1 cellular context compared by ENCODE assay signal in genomic region chr21:38797470-38797869, GRCh38.
A peak's percentile ranks its signal among the peaks of the same experiment; 100 is the strongest.
TF ChIP-seq lines count a peak whose summit lies in the region.

No MANE protein-coding gene starts in this region.

TF ChIP-seq in HepG2, 621 proteins besides CTCF, POLR2A, EP300 and RAD21 (continued from another document and continues in another):
- TF ChIP-seq ELF3 (CRISPR knock-in tag; IDR thresholded peaks at IDR 0.05) (peak; percentile 97), ZNF547 (CRISPR knock-in tag; IDR thresholded peaks at IDR 0.05) (no peak), ZNF350 (CRISPR knock-in tag; IDR thresholded peaks at IDR 0.05; ENCODE audit: borderline replicate concordance, low read depth) (no peak), TP53 (CRISPR knock-in tag; conservative IDR thresholded peaks at IDR 0.05) (no peak), AKAP8 (CRISPR knock-in tag; IDR thresholded peaks at IDR 0.05) (no peak), MAFF (IDR thresholded peaks at IDR 0.05; ENCODE audit: low read depth, low read length) (peak; percentile 3; the same call in 1 of the 2 replicates), PRMT3 (CRISPR knock-in tag; IDR thresholded peaks at IDR 0.05; ENCODE audit: borderline replicate concordance, low read depth) (no peak), DBP (CRISPR knock-in tag; IDR thresholded peaks at IDR 0.05; ENCODE audit: not compliant biosample characterization) (no peak), POGZ (CRISPR knock-in tag; IDR thresholded peaks at IDR 0.05) (peak; percentile 55), FOXP4 (CRISPR knock-in tag; IDR thresholded peaks at IDR 0.05) (no peak), HOXA5 (CRISPR knock-in tag; IDR thresholded peaks at IDR 0.05) (no peak), SPEN (CRISPR knock-in tag; IDR thresholded peaks at IDR 0.05; ENCODE audit: low read depth) (peak; percentile 29; the same call in 1 of the 2 replicates), RXRB (CRISPR knock-in tag; IDR thresholded peaks at IDR 0.05; ENCODE audit: borderline replicate concordance) (peak; percentile 46; the same call in 1 of the 2 replicates), ZNF225 (CRISPR knock-in tag; IDR thresholded peaks at IDR 0.05) (no peak), SP5 (CRISPR knock-in tag; IDR thresholded peaks at IDR 0.05; ENCODE audit: borderline replicate concordance, low read depth) (no peak), ZNF552 (CRISPR knock-in tag; IDR thresholded peaks at IDR 0.05; ENCODE audit: borderline replicate concordance) (no peak), HNRNPL (IDR thresholded peaks at IDR 0.05; ENCODE audit: low read depth, low read length) (no peak), SAP130 (CRISPR knock-in tag; IDR thresholded peaks at IDR 0.05; ENCODE audit: low read depth) (peak; percentile 53; the same call in 1 of the 2 replicates), MLX (CRISPR knock-in tag; IDR thresholded peaks at IDR 0.05) (0 out of 2 replicates have a peak, but pooled peaks have one; percentile 37), YEATS2 (CRISPR knock-in tag; IDR thresholded peaks at IDR 0.05; ENCODE audit: borderline replicate concordance) (no peak), ZBED4 (CRISPR knock-in tag; IDR thresholded peaks at IDR 0.05; ENCODE audit: borderline replicate concordance) (peak; percentile 79; the same call in 1 of the 2 replicates), MTA1 (CRISPR knock-in tag; IDR thresholded peaks at IDR 0.05; ENCODE audit: borderline replicate concordance) (0 out of 2 replicates have a peak, but pooled peaks have one; percentile 40), CENPX (CRISPR knock-in tag; IDR thresholded peaks at IDR 0.05) (no peak), SP1 (IDR thresholded peaks at IDR 0.05) (no peak), SP1 (CRISPR knock-in tag; IDR thresholded peaks at IDR 0.05) (no peak), KLF13 (CRISPR knock-in tag; IDR thresholded peaks at IDR 0.05) (no peak), ZNF138 (CRISPR knock-in tag; IDR thresholded peaks at IDR 0.05; ENCODE audit: low read depth) (no peak), ZFP62 (CRISPR knock-in tag; IDR thresholded peaks at IDR 0.05) (no peak), ZNF792 (CRISPR knock-in tag; IDR thresholded peaks at IDR 0.05) (no peak), ZNF598 (CRISPR knock-in tag; IDR thresholded peaks at IDR 0.05; ENCODE audit: borderline replicate concordance) (no peak; the same call in 1 of the 2 replicates)
- TF ChIP-seq, protein P1, sequence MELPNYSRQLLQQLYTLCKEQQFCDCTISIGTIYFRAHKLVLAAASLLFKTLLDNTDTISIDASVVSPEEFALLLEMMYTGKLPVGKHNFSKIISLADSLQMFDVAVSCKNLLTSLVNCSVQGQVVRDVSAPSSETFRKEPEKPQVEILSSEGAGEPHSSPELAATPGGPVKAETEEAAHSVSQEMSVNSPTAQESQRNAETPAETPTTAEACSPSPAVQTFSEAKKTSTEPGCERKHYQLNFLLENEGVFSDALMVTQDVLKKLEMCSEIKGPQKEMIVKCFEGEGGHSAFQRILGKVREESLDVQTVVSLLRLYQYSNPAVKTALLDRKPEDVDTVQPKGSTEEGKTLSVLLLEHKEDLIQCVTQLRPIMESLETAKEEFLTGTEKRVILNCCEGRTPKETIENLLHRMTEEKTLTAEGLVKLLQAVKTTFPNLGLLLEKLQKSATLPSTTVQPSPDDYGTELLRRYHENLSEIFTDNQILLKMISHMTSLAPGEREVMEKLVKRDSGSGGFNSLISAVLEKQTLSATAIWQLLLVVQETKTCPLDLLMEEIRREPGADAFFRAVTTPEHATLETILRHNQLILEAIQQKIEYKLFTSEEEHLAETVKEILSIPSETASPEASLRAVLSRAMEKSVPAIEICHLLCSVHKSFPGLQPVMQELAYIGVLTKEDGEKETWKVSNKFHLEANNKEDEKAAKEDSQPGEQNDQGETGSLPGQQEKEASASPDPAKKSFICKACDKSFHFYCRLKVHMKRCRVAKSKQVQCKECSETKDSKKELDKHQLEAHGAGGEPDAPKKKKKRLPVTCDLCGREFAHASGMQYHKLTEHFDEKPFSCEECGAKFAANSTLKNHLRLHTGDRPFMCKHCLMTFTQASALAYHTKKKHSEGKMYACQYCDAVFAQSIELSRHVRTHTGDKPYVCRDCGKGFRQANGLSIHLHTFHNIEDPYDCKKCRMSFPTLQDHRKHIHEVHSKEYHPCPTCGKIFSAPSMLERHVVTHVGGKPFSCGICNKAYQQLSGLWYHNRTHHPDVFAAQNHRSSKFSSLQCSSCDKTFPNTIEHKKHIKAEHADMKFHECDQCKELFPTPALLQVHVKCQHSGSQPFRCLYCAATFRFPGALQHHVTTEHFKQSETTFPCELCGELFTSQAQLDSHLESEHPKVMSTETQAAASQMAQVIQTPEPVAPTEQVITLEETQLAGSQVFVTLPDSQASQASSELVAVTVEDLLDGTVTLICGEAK (IDR thresholded peaks at IDR 0.05), result no peak
- TF ChIP-seq, protein P1 (CRISPR knock-in tag; IDR thresholded peaks at IDR 0.05), result 0 out of 2 replicates have a peak, but pooled peaks have one; percentile 28
- TF ChIP-seq, protein P2, sequence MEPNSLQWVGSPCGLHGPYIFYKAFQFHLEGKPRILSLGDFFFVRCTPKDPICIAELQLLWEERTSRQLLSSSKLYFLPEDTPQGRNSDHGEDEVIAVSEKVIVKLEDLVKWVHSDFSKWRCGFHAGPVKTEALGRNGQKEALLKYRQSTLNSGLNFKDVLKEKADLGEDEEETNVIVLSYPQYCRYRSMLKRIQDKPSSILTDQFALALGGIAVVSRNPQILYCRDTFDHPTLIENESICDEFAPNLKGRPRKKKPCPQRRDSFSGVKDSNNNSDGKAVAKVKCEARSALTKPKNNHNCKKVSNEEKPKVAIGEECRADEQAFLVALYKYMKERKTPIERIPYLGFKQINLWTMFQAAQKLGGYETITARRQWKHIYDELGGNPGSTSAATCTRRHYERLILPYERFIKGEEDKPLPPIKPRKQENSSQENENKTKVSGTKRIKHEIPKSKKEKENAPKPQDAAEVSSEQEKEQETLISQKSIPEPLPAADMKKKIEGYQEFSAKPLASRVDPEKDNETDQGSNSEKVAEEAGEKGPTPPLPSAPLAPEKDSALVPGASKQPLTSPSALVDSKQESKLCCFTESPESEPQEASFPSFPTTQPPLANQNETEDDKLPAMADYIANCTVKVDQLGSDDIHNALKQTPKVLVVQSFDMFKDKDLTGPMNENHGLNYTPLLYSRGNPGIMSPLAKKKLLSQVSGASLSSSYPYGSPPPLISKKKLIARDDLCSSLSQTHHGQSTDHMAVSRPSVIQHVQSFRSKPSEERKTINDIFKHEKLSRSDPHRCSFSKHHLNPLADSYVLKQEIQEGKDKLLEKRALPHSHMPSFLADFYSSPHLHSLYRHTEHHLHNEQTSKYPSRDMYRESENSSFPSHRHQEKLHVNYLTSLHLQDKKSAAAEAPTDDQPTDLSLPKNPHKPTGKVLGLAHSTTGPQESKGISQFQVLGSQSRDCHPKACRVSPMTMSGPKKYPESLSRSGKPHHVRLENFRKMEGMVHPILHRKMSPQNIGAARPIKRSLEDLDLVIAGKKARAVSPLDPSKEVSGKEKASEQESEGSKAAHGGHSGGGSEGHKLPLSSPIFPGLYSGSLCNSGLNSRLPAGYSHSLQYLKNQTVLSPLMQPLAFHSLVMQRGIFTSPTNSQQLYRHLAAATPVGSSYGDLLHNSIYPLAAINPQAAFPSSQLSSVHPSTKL (CRISPR knock-in tag; IDR thresholded peaks at IDR 0.05), result peak; percentile 46
